9 cellular contexts compared by ENCODE assay signal in genomic region chr14:93543766-93544165, GRCh38.
DNase-seq lines count a peak whose midpoint lies in the region; ATAC-seq and TF ChIP-seq lines count a peak whose summit lies in the region.
"Had no signal": no experiment of that assay in that cellular context is flagged by ENCODE, and none has a peak within 500 bp of the region (broad histone marks: within the 10 kb centered on the region; RNA-seq: fewer than 3 reads in every experiment).

No MANE protein-coding gene starts in this region.

- BruUV-seq in PC-3 (replicated peaks; lab: Mats Ljungman, UMichigan): no TSS peak

- no peak overlapping the region for H3K4me2 ChIP-seq in PC-3 (ENCODE audit: low read length)

- no peaks in the 10 kb centered on the region for H3K79me2 ChIP-seq in PC-3 (ENCODE audit: low read length)

- DNase-seq in AG08395 (ENCODE audit: low spot score) (peak; percentile 10), PC-3 (peak; percentile 53), fibroblast of the conjunctiva (ENCODE audit: low read depth) (peak; percentile 21)
- DNase-seq in stimulated activated CD4-positive, alpha-beta T cell treated with anti-CD3 and anti-CD28 coated beads, Interleukin-12 subunit alpha, Interleukin-12 subunit beta, amount 100 ng/mL, for 4 hours: no peak
- DNase-seq: T1000 had no signal

- TF ChIP-seq CTCF in GM12873 (IDR thresholded peaks at IDR 0.05; ENCODE audit: insufficient read depth, low read depth, low read length, missing control alignments) (peak; percentile 38), PC-3 (conservative IDR thresholded peaks at IDR 0.05; ENCODE audit: low read depth, low read length) (peak; percentile 63)

- CTCF ChIA-PET in PC-3 (lab: Charles Lee): no interaction called here

- no peak overlapping the region for H2AFZ ChIP-seq in PC-3 (ENCODE audit: low read length)

- no peak overlapping the region for H3K4me3 ChIP-seq in PC-3 (ENCODE audit: low read length)

- H3K36me3 ChIP-seq in PC-3 (ENCODE audit: low read depth, low read length): no peaks in the 10 kb centered on the region

- H3F3A ChIP-seq in PC-3 (ENCODE audit: low read length, unreplicated experiment): no peaks in the 10 kb centered on the region

- no peaks in the 10 kb centered on the region for H3K9me3 ChIP-seq in PC-3 (ENCODE audit: low read length)

- no peaks in the 10 kb centered on the region for H4K20me1 ChIP-seq in PC-3 (ENCODE audit: low read length)

- no peak overlapping the region for H3K9ac ChIP-seq in PC-3 (ENCODE audit: low read length)

- ATAC-seq in PC-3 (peak; percentile 60; the same call in 1 of the 2 replicates), HG03025 (IDR thresholded peaks at IDR 0.05; ENCODE audit: low FRiP score, unreplicated experiment) (no peak), HG03045 (IDR thresholded peaks at IDR 0.05; ENCODE audit: unreplicated experiment) (no peak), GM19467 (IDR thresholded peaks at IDR 0.05; ENCODE audit: unreplicated experiment) (no peak)

- POLR2A ChIA-PET in PC-3 (lab: Charles Lee; ENCODE audit: unreplicated experiment): no interaction called here

- H3K4me1 ChIP-seq in PC-3 (ENCODE audit: insufficient read depth, low read length): no peaks in the 10 kb centered on the region

- H3K9me2 ChIP-seq in PC-3 (replicated peaks; ENCODE audit: low read length): no peaks in the 10 kb centered on the region

- H3K27ac ChIP-seq in PC-3 (ENCODE audit: low read length): no peak overlapping the region

- peaks cover 49% of the 10 kb centered on the region for H3K27me3 ChIP-seq in PC-3 (ENCODE audit: low read length)

- intact Hi-C loops in PC-3 (cut with micrococcal nuclease): loop anchor here (1.0 to 2.0 kb wide), 3 partner anchors 75 to 336 kb away; partner anchors contain the start of genes GON7 and UBR7
